9 cellular contexts compared by ENCODE assay signal in genomic region chrX:119942173-119942819, GRCh38. TPM values are rescaled to one million over a fixed set of nuclear protein-coding genes. Genes with fewer than 3 reads are reported as not detected.
DNase-seq lines count a peak whose midpoint lies in the region; ATAC-seq and TF ChIP-seq lines count a peak whose summit lies in the region.
"Had no signal": no experiment of that assay in that cellular context is flagged by ENCODE, and none has a peak within 500 bp of the region (broad histone marks: within the 10 kb centered on the region; RNA-seq: fewer than 3 reads in every experiment).

No MANE protein-coding gene starts in this region.

- intact Hi-C loops in CD4-positive, alpha-beta memory T cell (cut with micrococcal nuclease): loop anchor here (5.0 kb wide), 1 partner anchor 70 kb away; the partner anchor contains the start of genes NDUFA1 and RNF113A

- H3K4me3 Mint-ChIP-seq in CD4-positive, alpha-beta memory T cell: peak overlapping the region; percentile 89 to 97 (median 92)
- peak overlapping the region; percentile 90 for H3K4me3 Mint-ChIP-seq in osteocyte (ENCODE audit: unreplicated experiment)

- H3K27me3 ChIP-seq in CD4-positive, alpha-beta memory T cell (ENCODE audit: insufficient read depth, low read length): no peaks in the 10 kb centered on the region
- no peaks in the 10 kb centered on the region for H3K27me3 ChIP-seq in OCI-LY3 (ENCODE audit: low read depth, low read length)

- no peaks in the 10 kb centered on the region for H3K9me3 Mint-ChIP-seq in CD4-positive, alpha-beta memory T cell
- no peaks in the 10 kb centered on the region for H3K9me3 Mint-ChIP-seq in osteocyte (ENCODE audit: unreplicated experiment)

- peak overlapping the region; percentile 88 to 98 (median 91) for H3K27ac Mint-ChIP-seq in CD4-positive, alpha-beta memory T cell
- peak overlapping the region; percentile 92 for H3K27ac Mint-ChIP-seq in osteocyte (ENCODE audit: unreplicated experiment)

- ATAC-seq in HG02763 (IDR thresholded peaks at IDR 0.05; ENCODE audit: unreplicated experiment) (no peak), HG02610 (IDR thresholded peaks at IDR 0.05; ENCODE audit: unreplicated experiment) (no peak)

- peaks cover 3% of the 10 kb centered on the region; the same call in 1 of the 2 replicates for H4K20me1 ChIP-seq in OCI-LY3 (ENCODE audit: insufficient read depth, low read length)

- peaks cover 10 to 29% (median 21%) of the 10 kb centered on the region in 4 donors for H3K4me1 Mint-ChIP-seq in CD4-positive, alpha-beta memory T cell
- peaks cover 16% of the 10 kb centered on the region for H3K4me1 Mint-ChIP-seq in osteocyte (ENCODE audit: unreplicated experiment)

- CTCF ChIA-PET in CD4-positive, alpha-beta memory T cell (lab: Charles Lee; ENCODE audit: partially characterized antibody): interaction anchor here (1.5 kb wide), 1 partner anchor 11 kb away, joined by 3 read pairs; no protein-coding TSS in a partner anchor

- H2AFZ ChIP-seq in OCI-LY3 (ENCODE audit: low read depth, low read length): no peak overlapping the region

- H3K79me2 ChIP-seq in OCI-LY3 (ENCODE audit: low read length): peaks cover 25% of the 10 kb centered on the region

- peak overlapping the region; percentile 57 to 73 for H3K4me3 ChIP-seq in CD4-positive, alpha-beta memory T cell (ENCODE audit: low read length in 2 of 2)
- H3K4me3 ChIP-seq in OCI-LY3 (ENCODE audit: low read length) (peak overlapping the region; percentile 99), epithelial cell of esophagus (ENCODE audit: low read length) (peak overlapping the region; percentile 64)

- H3K4me2 ChIP-seq in OCI-LY3 (ENCODE audit: low read length): peak overlapping the region; percentile 97

- no peaks in the 10 kb centered on the region for H3K9me3 ChIP-seq in CD4-positive, alpha-beta memory T cell (ENCODE audit: control insufficient read depth in 1 of 2, low read length in 2 of 2)
- no peaks in the 10 kb centered on the region for H3K9me3 ChIP-seq in OCI-LY3 (ENCODE audit: insufficient read depth, low read length)

- H3K4me1 ChIP-seq in CD4-positive, alpha-beta memory T cell (ENCODE audit: insufficient read depth, low read length): peaks cover 20% of the 10 kb centered on the region
- peaks cover 12% of the 10 kb centered on the region for H3K4me1 ChIP-seq in OCI-LY3 (ENCODE audit: low read length)

- H3K36me3 Mint-ChIP-seq in CD4-positive, alpha-beta memory T cell: peaks cover 0 to 9% of the 10 kb centered on the region in 2 donors
- no peaks in the 10 kb centered on the region for H3K36me3 Mint-ChIP-seq in osteocyte (ENCODE audit: unreplicated experiment)

- POLR2A ChIA-PET in CD4-positive, alpha-beta memory T cell (lab: Charles Lee; ENCODE audit: partially characterized antibody): interaction anchor here (1.4 to 2.5 kb wide), 4 partner anchors 10 to 151 kb away, joined by 3 to 10 read pairs (median 5); partner anchors contain the start of genes NDUFA1, RNF113A and RPL39

- no peaks in the 10 kb centered on the region for H3K36me3 ChIP-seq in CD4-positive, alpha-beta memory T cell (ENCODE audit: insufficient read depth, low read length)
- H3K36me3 ChIP-seq in OCI-LY3 (replicated peaks; ENCODE audit: low read depth, low read length): peaks cover 4% of the 10 kb centered on the region

- no peak for TF ChIP-seq CTCF in OCI-LY3 (IDR thresholded peaks at IDR 0.05; ENCODE audit: low read depth, low read length)
- no peak for TF ChIP-seq CTCF in epithelial cell of esophagus (IDR thresholded peaks at IDR 0.05; ENCODE audit: insufficient read depth, low read depth, low read length, missing control alignments)
- TF ChIP-seq CTCF in osteocyte (IDR thresholded peaks at IDR 0.05): no peak

- no peak for DNase-seq in CD4-positive, alpha-beta memory T cell
- DNase-seq in epithelial cell of esophagus (ENCODE audit: low read depth): peak; percentile 0
- DNase-seq in osteocyte (ENCODE audit: extremely low spot score, unreplicated experiment): no peak
- no peak for DNase-seq in DMS153 treated with DMSO at 0.1 percent for 48 hours (lab: John Stamatoyannopoulos, UW; ENCODE audit: unreplicated experiment)
- no peak for DNase-seq in activated CD4-positive, alpha-beta T cell treated with anti-CD3 and anti-CD28 coated beads, Interleukin-2, amount 50 U/mL, for 1 hour
- DNase-seq: NCI-H774 had no signal

- H3K27me3 Mint-ChIP-seq in CD4-positive, alpha-beta memory T cell: no peaks in the 10 kb centered on the region
- H3K27me3 Mint-ChIP-seq in osteocyte (ENCODE audit: unreplicated experiment): no peaks in the 10 kb centered on the region

- H3K27ac ChIP-seq in CD4-positive, alpha-beta memory T cell (ENCODE audit: low read depth, low read length): peak overlapping the region; percentile 93
- peak overlapping the region; percentile 86 for H3K27ac ChIP-seq in OCI-LY3 (ENCODE audit: low read length)

- H3K9ac ChIP-seq in OCI-LY3 (ENCODE audit: low read length): peak overlapping the region; percentile 94

RNA-seq across cellular contexts. Expression of gene NKAP, which starts 1.3 kb away (rescaled TPM):
- total RNA-seq in CD4-positive, alpha-beta memory T cell: 10 to 100 TPM; 15.1 to 15.9 TPM
- 1 to 10 TPM; 1.4 to 5.1 TPM for polyA plus RNA-seq in CD4-positive, alpha-beta memory T cell
- 8.3 and 9.7 TPM in 2 replicates for total RNA-seq in osteocyte

RNA-seq across cellular contexts. Expression of gene AKAP14, which starts 46.6 kb away (rescaled TPM):
- not detected for total RNA-seq in CD4-positive, alpha-beta memory T cell
- polyA plus RNA-seq in CD4-positive, alpha-beta memory T cell: not detected
- total RNA-seq in osteocyte: not detected in 2 replicates
